In genomic region chr5:148623101-148623500, GRCh38 we compare ENCODE assay signal across 29 cellular contexts. TPM values are rescaled to one million over a fixed set of nuclear protein-coding genes. Genes with fewer than 3 reads are reported as not detected.
"Had no signal": no experiment of that assay in that cellular context is flagged by ENCODE, and none has a peak within 500 bp of the region (broad histone marks: within the 10 kb centered on the region; RNA-seq: fewer than 3 reads in every experiment).

No MANE protein-coding gene starts in this region.

- H3K36me3 ChIP-seq: breast epithelium, Peyer's patch, SJSA1 had no signal

- H3K27ac ChIP-seq: breast epithelium, RWPE1, SJSA1 had no signal

- H3K9me3 ChIP-seq: breast epithelium, Peyer's patch, SJSA1 had no signal

- H3K4me3 ChIP-seq: breast epithelium, Peyer's patch, SJSA1 had no signal

- H3K9me3 Mint-ChIP-seq: activated naive CD4-positive, alpha-beta T cell treated with anti-CD3 and anti-CD28 coated beads, Interleukin-2, amount 50 U/mL, for 24 hours; activated T-cell treated with anti-CD3 and anti-CD28 coated beads, Interleukin-2, amount 50 U/mL, for 24 hours; activated T-helper 1 cell treated with anti-CD3 and anti-CD28 coated beads, Interleukin-12 subunit alpha, Interleukin-12 subunit beta, Interleukin-2, Interleukin-4 antibody, amounts not matched to agents 30 ng/mL and 10 ng/mL and 1 ng/mL, durations not matched to agents 14 hours and 24 hours and 36 hours; T-helper 2 cell treated with Interferon-gamma antibody and Interleukin-4, amounts not matched to agents 5 μg/mL and 100 μg/mL, for 36 hours had no signal

- DNase-seq: activated CD4-positive, alpha-beta T cell treated with anti-CD3 and anti-CD28 coated beads for 4 hours; activated CD4-positive, alpha-beta T cell treated with anti-CD3 and anti-CD28 coated beads, Interleukin-2, amount 50 U/mL, for 48 hours; activated CD8-positive, alpha-beta memory T cell treated with anti-CD3 and anti-CD28 coated beads, Interleukin-2, amount 10 ng/mL, durations not matched to agents 7 days and 5 days; activated effector memory CD4-positive, alpha-beta T cell treated with Interleukin-2 at 50 U/mL for 16 hours; activated naive CD4-positive, alpha-beta T cell; activated T-cell treated with anti-CD3 and anti-CD28 coated beads, Interleukin-2, amount 50 U/mL, for 24 hours; aorta; KG1; NCI-H1048; NCI-H1417; NCI-H2029; NCI-H2107; NCI-H2171 treated with DMSO at 0.1 percent for 48 hours; NCI-H526; NCI-H82; NK-92 treated with Interleukin-12 subunit alpha and Interleukin-12 subunit beta, amount 100 ng/mL, for 24 hours; OCI-M1; Peyer's patch; SHP77 had no signal

- H3K27ac Mint-ChIP-seq: activated CD8-positive, alpha-beta memory T cell treated with anti-CD3 and anti-CD28 coated beads, Interleukin-2, amount 10 ng/mL, durations not matched to agents 7 days and 5 days; activated naive CD4-positive, alpha-beta T cell treated with anti-CD3 and anti-CD28 coated beads, Interleukin-2, amount 50 U/mL, for 24 hours; activated T-cell treated with anti-CD3 and anti-CD28 coated beads, Interleukin-2, amount 50 U/mL, for 24 hours; activated T-helper 1 cell treated with anti-CD3 and anti-CD28 coated beads, Interleukin-12 subunit alpha, Interleukin-12 subunit beta, Interleukin-2, Interleukin-4 antibody, amounts not matched to agents 30 ng/mL and 10 ng/mL and 1 ng/mL, durations not matched to agents 14 hours and 24 hours and 36 hours; T-helper 2 cell treated with Interferon-gamma antibody and Interleukin-4, amounts not matched to agents 5 μg/mL and 100 μg/mL, for 36 hours had no signal

- H3K27me3 ChIP-seq: breast epithelium, Peyer's patch, SJSA1 had no signal

- H3K4me3 Mint-ChIP-seq: activated CD8-positive, alpha-beta memory T cell treated with anti-CD3 and anti-CD28 coated beads, Interleukin-2, amount 10 ng/mL, durations not matched to agents 7 days and 5 days; activated naive CD4-positive, alpha-beta T cell treated with anti-CD3 and anti-CD28 coated beads, Interleukin-2, amount 50 U/mL, for 24 hours; activated T-cell treated with anti-CD3 and anti-CD28 coated beads, Interleukin-2, amount 50 U/mL, for 24 hours; activated T-helper 1 cell treated with anti-CD3 and anti-CD28 coated beads, Interleukin-12 subunit alpha, Interleukin-12 subunit beta, Interleukin-2, Interleukin-4 antibody, amounts not matched to agents 30 ng/mL and 10 ng/mL and 1 ng/mL, durations not matched to agents 14 hours and 24 hours and 36 hours; T-helper 2 cell treated with Interferon-gamma antibody and Interleukin-4, amounts not matched to agents 5 μg/mL and 100 μg/mL, for 36 hours had no signal

- H3K36me3 Mint-ChIP-seq: activated CD8-positive, alpha-beta memory T cell treated with anti-CD3 and anti-CD28 coated beads, Interleukin-2, amount 10 ng/mL, durations not matched to agents 7 days and 5 days; activated naive CD4-positive, alpha-beta T cell treated with anti-CD3 and anti-CD28 coated beads, Interleukin-2, amount 50 U/mL, for 24 hours had no signal

- H3K4me1 ChIP-seq: breast epithelium had no signal

RNA-seq across cellular contexts. Expression of gene HTR4, which starts 31.2 kb away (rescaled TPM):
- total RNA-seq: activated CD8-positive, alpha-beta memory T cell treated with anti-CD3 and anti-CD28 coated beads, Interleukin-2, amount 10 ng/mL, durations not matched to agents 7 days and 5 days; activated T-helper 1 cell treated with anti-CD3 and anti-CD28 coated beads, Interleukin-12 subunit alpha, Interleukin-12 subunit beta, Interleukin-2, Interleukin-4 antibody, amounts not matched to agents 30 ng/mL and 10 ng/mL and 1 ng/mL, durations not matched to agents 14 hours and 24 hours and 36 hours; LHCN-M2; M059J; NCI-H460; SJSA1; T-helper 1 cell treated with Interleukin-12 subunit alpha and Interleukin-12 subunit beta and Interleukin-4 antibody, amounts not matched to agents 30 ng/mL and 1 ng/mL, for 36 hours had no signal
